ENCODE assay signal across 8 cellular contexts in genomic region chr7:149872419-149873073, GRCh38. TPM values are rescaled to one million over a fixed set of nuclear protein-coding genes. Genes with fewer than 3 reads are reported as not detected.
DNase-seq lines count a peak whose midpoint lies in the region; ATAC-seq and TF ChIP-seq lines count a peak whose summit lies in the region.

No MANE protein-coding gene starts in this region.

- peaks cover 36% of the 10 kb centered on the region for H3K27me3 ChIP-seq in HUES64 (ENCODE audit: insufficient read depth, low read length)
- no peaks in the 10 kb centered on the region for H3K27me3 ChIP-seq in PC-3 (ENCODE audit: low read length)
- no peaks in the 10 kb centered on the region for H3K27me3 ChIP-seq in sigmoid colon

- H2AFZ ChIP-seq in PC-3 (ENCODE audit: low read length): peak overlapping the region; percentile 98

- peak; percentile 47 for DNase-seq in NCI-H1694 treated with DMSO at 0.1 percent for 48 hours (lab: John Stamatoyannopoulos, UW)
- DNase-seq in NCI-H1694 (lab: John Stamatoyannopoulos, UW): no peak
- peak; percentile 69 for DNase-seq in PC-3
- peak in 55 of 61 donors; percentile 31 to 91 (median 63) for DNase-seq in caudate nucleus (lab: John Stamatoyannopoulos, UW)
- peak; percentile 76 for DNase-seq in iPS-NIHi7 (ENCODE audit: extremely low spot score)
- peak; percentile 96 for DNase-seq in sigmoid colon

- TF ChIP-seq CTCF in PC-3 (conservative IDR thresholded peaks at IDR 0.05; ENCODE audit: low read depth, low read length) (peak; percentile 32), sigmoid colon (IDR thresholded peaks at IDR 0.05) (peak in 3 of 4 experiments; percentile 14 to 40 (median 39))

- TF ChIP-seq EP300 in sigmoid colon (IDR thresholded peaks at IDR 0.05): no peak

- POLR2A ChIA-PET in PC-3 (lab: Charles Lee; ENCODE audit: unreplicated experiment): no interaction called here

- 38% methylated on average over 13 of the region's 13 CpGs for WGBS in HUES64
- WGBS in sigmoid colon, 2 donors: 24 to 31% methylated on average over 13 of the region's 13 CpGs

- peak; percentile 53 for ATAC-seq in PC-3
- ATAC-seq in HG03139 (IDR thresholded peaks at IDR 0.05; ENCODE audit: unreplicated experiment): no peak

- H3K4me2 ChIP-seq in PC-3 (ENCODE audit: low read length): peak overlapping the region; percentile 85

- H3K79me2 ChIP-seq in PC-3 (ENCODE audit: low read length): peaks cover 12% of the 10 kb centered on the region; the same call in 1 of the 2 replicates

- H3K27ac ChIP-seq in HUES64 (ENCODE audit: low read depth, low read length): no peak overlapping the region
- peak overlapping the region; percentile 7; the same call in 1 of the 2 replicates for H3K27ac ChIP-seq in PC-3 (ENCODE audit: low read length)
- H3K27ac ChIP-seq in caudate nucleus (ENCODE audit: low read depth, low read length): peak overlapping the region; percentile 79
- H3K27ac ChIP-seq in sigmoid colon: peak overlapping the region; percentile 94 to 99 (median 98)

- no peaks in the 10 kb centered on the region for H3K9me2 ChIP-seq in PC-3 (replicated peaks; ENCODE audit: low read length)

- peak; percentile 20 to 48 for TF ChIP-seq POLR2A in sigmoid colon (IDR thresholded peaks at IDR 0.05)

- peak overlapping the region; percentile 57 for H3K9ac ChIP-seq in HUES64 (ENCODE audit: low read depth, low read length)
- H3K9ac ChIP-seq in PC-3 (ENCODE audit: low read length): peak overlapping the region; percentile 74

- H3K4me3 ChIP-seq in HUES64 (ENCODE audit: low read length) (peak overlapping the region; percentile 76), PC-3 (ENCODE audit: low read length) (peak overlapping the region; percentile 92), sigmoid colon (peak overlapping the region; percentile 73 to 93 (median 82))

- H3K4me1 ChIP-seq in HUES64 (ENCODE audit: insufficient read depth, low read length) (0 out of 2 replicates have a peak, but pooled peaks cover 7% of the 10 kb centered on the region), PC-3 (ENCODE audit: insufficient read depth, low read length) (peaks cover 16% of the 10 kb centered on the region), sigmoid colon (peaks cover 0 to 24% (median 17%) of the 10 kb centered on the region in 4 donors)

- CTCF ChIA-PET in PC-3 (lab: Charles Lee): no interaction called here

- H3K9me3 ChIP-seq in HUES64 (ENCODE audit: insufficient read depth, low read depth, low read length) (no peaks in the 10 kb centered on the region), PC-3 (ENCODE audit: low read length) (no peaks in the 10 kb centered on the region), sigmoid colon (no peaks in the 10 kb centered on the region)

- no peaks in the 10 kb centered on the region for H4K20me1 ChIP-seq in PC-3 (ENCODE audit: low read length)

- intact Hi-C loops in PC-3 (cut with micrococcal nuclease): loop anchor here (1.0 to 2.0 kb wide), 2 partner anchors 34 to 100 kb away; partner anchors contain the start of genes ZNF467 and ZNF862
- intact Hi-C loops in sigmoid colon (cut with DNase I): loop anchor here (2.0 to 10.0 kb wide), 3 partner anchors 34 to 532 kb away; partner anchors contain the start of genes ZNF467 and ZNF862

- H3F3A ChIP-seq in PC-3 (ENCODE audit: low read length, unreplicated experiment): no peaks in the 10 kb centered on the region

- H3K36me3 ChIP-seq in HUES64 (ENCODE audit: insufficient read depth, low read length) (no peaks in the 10 kb centered on the region), PC-3 (ENCODE audit: low read depth, low read length) (no peaks in the 10 kb centered on the region), sigmoid colon (peaks cover 0 to 11% (median 0%) of the 10 kb centered on the region in 4 donors)

- BruUV-seq in PC-3 (replicated peaks; lab: Mats Ljungman, UMichigan): TSS peak; percentile 49

RNA-seq across cellular contexts. Expression of gene ATP6V0E2, which starts 1.2 kb away (rescaled TPM):
- 12.7 TPM for polyA plus RNA-seq in HUES64 (2013, experiment 1 of 2)
- polyA plus RNA-seq in HUES64 (2013, experiment 2 of 2): 15.5 TPM
- total RNA-seq in PC-3 (2014; rRNA removed) (78.2 and 83.4 TPM in 2 replicates), sigmoid colon (10 to 100 TPM; 16.6 to 41.7 (median 29.9) TPM)
- 10 to 100 TPM; 13.2 to 45.5 (median 22.8) TPM for polyA plus RNA-seq in sigmoid colon

RNA-seq across cellular contexts. Expression of gene ZNF862, which starts 34.4 kb away (rescaled TPM):
- 1.8 TPM for polyA plus RNA-seq in HUES64 (2013, experiment 1 of 2)
- polyA plus RNA-seq in HUES64 (2013, experiment 2 of 2): 3.0 TPM
- total RNA-seq in PC-3 (2014; rRNA removed) (3.0 and 15.1 TPM in 2 replicates), sigmoid colon (10 to 100 TPM; 12.5 to 23.8 (median 15.9) TPM)
- 1 to 10 TPM in 2 of 3 donors, under 1 TPM in 1; 0.92 to 9.6 (median 6.0) TPM for polyA plus RNA-seq in sigmoid colon
